ENCODE assay signal across 21 cellular contexts in genomic region chr4:5423670-5424069, GRCh38.
"Had no signal": no experiment of that assay in that cellular context is flagged by ENCODE, and none has a peak within 500 bp of the region (broad histone marks: within the 10 kb centered on the region; RNA-seq: fewer than 3 reads in every experiment).

No MANE protein-coding gene starts in this region.

- H3K27me3 ChIP-seq: left lung, neutrophil, right lobe of liver, suprapubic skin, transverse colon had no signal

- ATAC-seq: effector memory CD8-positive, alpha-beta T cell; left cardiac atrium; left lung; natural killer cell; stimulated activated naive CD8-positive, alpha-beta T cell treated with anti-CD3 and anti-CD28 coated beads, Interleukin-15, amount 100 ng/mL, for 72 hours had no signal

- H3K27me3 Mint-ChIP-seq: stimulated activated naive CD8-positive, alpha-beta T cell treated with anti-CD3 and anti-CD28 coated beads, Interleukin-15, amount 100 ng/mL, for 72 hours had no signal

- H3K36me3 Mint-ChIP-seq: natural killer cell had no signal

- H3K4me3 Mint-ChIP-seq: effector memory CD8-positive, alpha-beta T cell; natural killer cell; stimulated activated naive CD8-positive, alpha-beta T cell treated with anti-CD3 and anti-CD28 coated beads, Interleukin-15, amount 100 ng/mL, for 72 hours had no signal

- H3K4me1 ChIP-seq: left lung, parathyroid adenoma, right lobe of liver, suprapubic skin, transverse colon had no signal

- H3K9me3 Mint-ChIP-seq: natural killer cell; stimulated activated naive CD8-positive, alpha-beta T cell treated with anti-CD3 and anti-CD28 coated beads, Interleukin-15, amount 100 ng/mL, for 72 hours had no signal

- H3K27ac ChIP-seq: coronary artery, left lung, neutrophil, parathyroid adenoma, right lobe of liver, suprapubic skin, transverse colon had no signal

- H3K9me3 ChIP-seq: left lung, right lobe of liver, suprapubic skin, transverse colon had no signal

- H3K36me3 ChIP-seq: left lung, neutrophil, right lobe of liver, suprapubic skin, transverse colon had no signal

- H3K79me2 ChIP-seq: parathyroid adenoma had no signal

- H3K4me3 ChIP-seq: coronary artery, left lung, right lobe of liver, suprapubic skin, transverse colon had no signal

- H3K9ac ChIP-seq: parathyroid adenoma had no signal

- H3K4me1 Mint-ChIP-seq: natural killer cell; stimulated activated naive CD8-positive, alpha-beta T cell treated with anti-CD3 and anti-CD28 coated beads, Interleukin-15, amount 100 ng/mL, for 72 hours had no signal

- H3K27ac Mint-ChIP-seq: effector memory CD8-positive, alpha-beta T cell; natural killer cell; progenitor cell of endocrine pancreas; stimulated activated naive CD8-positive, alpha-beta T cell treated with anti-CD3 and anti-CD28 coated beads, Interleukin-15, amount 100 ng/mL, for 72 hours had no signal

- H2AFZ ChIP-seq: parathyroid adenoma had no signal

- DNase-seq: dermis blood vessel endothelial cell; effector memory CD8-positive, alpha-beta T cell; head of caudate nucleus; left cardiac atrium; left lung; mammary epithelial cell; mesendoderm; midbrain; natural killer cell; right lobe of liver; small intestine; stimulated activated CD4-positive, alpha-beta T cell treated with anti-CD3 and anti-CD28 coated beads, Interleukin-15, amount 100 ng/mL, for 24 hours; stimulated activated CD4-positive, alpha-beta T cell treated with anti-CD3 and anti-CD28 coated beads, Interleukin-2, amount 100 ng/mL, for 48 hours; stimulated activated naive CD4-positive, alpha-beta T cell; stimulated activated naive CD8-positive, alpha-beta T cell treated with anti-CD3 and anti-CD28 coated beads, Interleukin-15, amount 100 ng/mL, for 72 hours; transverse colon had no signal
